In the genomic region with DNA sequence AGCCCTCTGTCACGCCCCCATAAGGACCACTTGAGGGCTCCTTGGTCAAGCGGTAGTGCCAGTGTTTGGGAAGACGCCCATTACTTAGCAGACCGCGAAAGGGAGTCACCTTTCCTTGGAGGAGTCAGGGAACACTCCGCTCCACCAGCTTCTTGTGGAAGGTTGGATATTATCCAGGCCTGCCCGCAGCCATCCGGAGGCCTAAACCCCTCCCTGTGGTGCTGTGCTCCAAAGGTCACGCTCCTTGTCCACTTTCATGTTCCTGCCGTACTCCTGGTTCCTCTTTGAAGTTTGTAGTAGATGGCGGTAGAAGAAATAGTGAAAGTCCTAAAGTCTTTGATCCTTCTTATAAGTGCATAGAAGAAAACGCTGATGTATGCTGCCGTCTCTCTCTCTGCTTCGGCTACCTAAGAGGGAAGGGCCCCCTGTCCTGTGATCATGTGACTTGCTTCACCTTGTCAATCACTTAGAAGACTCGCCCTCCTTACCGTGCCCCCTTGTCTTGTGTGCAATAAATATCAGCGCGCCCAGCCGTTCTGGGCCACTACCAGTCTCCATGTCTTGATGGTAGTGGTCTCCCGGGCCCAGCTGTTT, we compare ENCODE assay signal across 1 cellular context.
TF ChIP-seq lines count a peak whose summit lies in the region.

No MANE protein-coding gene starts in this region.

TF ChIP-seq in HepG2, 621 proteins besides CTCF, POLR2A, EP300 and RAD21 (continued from another document and continues in another):
- no peak for TF ChIP-seq HMG20A (CRISPR knock-in tag; IDR thresholded peaks at IDR 0.05; ENCODE audit: borderline replicate concordance)
- TF ChIP-seq NR2F6 (IDR thresholded peaks at IDR 0.05): peak; percentile 90
- TF ChIP-seq NR2F6 (CRISPR knock-in tag; IDR thresholded peaks at IDR 0.05): peak; percentile 81
- TF ChIP-seq KLF9 (CRISPR knock-in tag; IDR thresholded peaks at IDR 0.05; ENCODE audit: low read depth): no peak
- no peak for TF ChIP-seq ZNF570 (CRISPR knock-in tag; IDR thresholded peaks at IDR 0.05; ENCODE audit: borderline replicate concordance)
- 0 out of 2 replicates have a peak, but pooled peaks have one; percentile 28 for TF ChIP-seq ZNF292 (CRISPR knock-in tag; IDR thresholded peaks at IDR 0.05; ENCODE audit: borderline replicate concordance, low read depth)
- no peak for TF ChIP-seq RBAK (CRISPR knock-in tag; IDR thresholded peaks at IDR 0.05)
- TF ChIP-seq HNRNPK (IDR thresholded peaks at IDR 0.05; ENCODE audit: low read depth, low read length, poor library complexity, severe bottlenecking): no peak
- TF ChIP-seq SIN3A (IDR thresholded peaks at IDR 0.05; ENCODE audit: borderline replicate concordance, low read depth, low read length): peak; percentile 32; the same call in 1 of the 2 replicates
- TF ChIP-seq, protein P1, sequence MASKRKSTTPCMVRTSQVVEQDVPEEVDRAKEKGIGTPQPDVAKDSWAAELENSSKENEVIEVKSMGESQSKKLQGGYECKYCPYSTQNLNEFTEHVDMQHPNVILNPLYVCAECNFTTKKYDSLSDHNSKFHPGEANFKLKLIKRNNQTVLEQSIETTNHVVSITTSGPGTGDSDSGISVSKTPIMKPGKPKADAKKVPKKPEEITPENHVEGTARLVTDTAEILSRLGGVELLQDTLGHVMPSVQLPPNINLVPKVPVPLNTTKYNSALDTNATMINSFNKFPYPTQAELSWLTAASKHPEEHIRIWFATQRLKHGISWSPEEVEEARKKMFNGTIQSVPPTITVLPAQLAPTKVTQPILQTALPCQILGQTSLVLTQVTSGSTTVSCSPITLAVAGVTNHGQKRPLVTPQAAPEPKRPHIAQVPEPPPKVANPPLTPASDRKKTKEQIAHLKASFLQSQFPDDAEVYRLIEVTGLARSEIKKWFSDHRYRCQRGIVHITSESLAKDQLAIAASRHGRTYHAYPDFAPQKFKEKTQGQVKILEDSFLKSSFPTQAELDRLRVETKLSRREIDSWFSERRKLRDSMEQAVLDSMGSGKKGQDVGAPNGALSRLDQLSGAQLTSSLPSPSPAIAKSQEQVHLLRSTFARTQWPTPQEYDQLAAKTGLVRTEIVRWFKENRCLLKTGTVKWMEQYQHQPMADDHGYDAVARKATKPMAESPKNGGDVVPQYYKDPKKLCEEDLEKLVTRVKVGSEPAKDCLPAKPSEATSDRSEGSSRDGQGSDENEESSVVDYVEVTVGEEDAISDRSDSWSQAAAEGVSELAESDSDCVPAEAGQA (IDR thresholded peaks at IDR 0.05; ENCODE audit: low read depth): 0 out of 2 replicates have a peak, but pooled peaks have one; percentile 12
- TF ChIP-seq, protein P1 (CRISPR knock-in tag; IDR thresholded peaks at IDR 0.05; ENCODE audit: borderline replicate concordance): no peak
- no peak for TF ChIP-seq ZNF367 (CRISPR knock-in tag; IDR thresholded peaks at IDR 0.05; ENCODE audit: borderline replicate concordance)
- 0 out of 4 replicates have a peak, but pooled peaks of 1 of the 2 experiments have one; percentile 27 for TF ChIP-seq KLF16 (CRISPR knock-in tag; IDR thresholded peaks at IDR 0.05)
- TF ChIP-seq, protein P2, sequence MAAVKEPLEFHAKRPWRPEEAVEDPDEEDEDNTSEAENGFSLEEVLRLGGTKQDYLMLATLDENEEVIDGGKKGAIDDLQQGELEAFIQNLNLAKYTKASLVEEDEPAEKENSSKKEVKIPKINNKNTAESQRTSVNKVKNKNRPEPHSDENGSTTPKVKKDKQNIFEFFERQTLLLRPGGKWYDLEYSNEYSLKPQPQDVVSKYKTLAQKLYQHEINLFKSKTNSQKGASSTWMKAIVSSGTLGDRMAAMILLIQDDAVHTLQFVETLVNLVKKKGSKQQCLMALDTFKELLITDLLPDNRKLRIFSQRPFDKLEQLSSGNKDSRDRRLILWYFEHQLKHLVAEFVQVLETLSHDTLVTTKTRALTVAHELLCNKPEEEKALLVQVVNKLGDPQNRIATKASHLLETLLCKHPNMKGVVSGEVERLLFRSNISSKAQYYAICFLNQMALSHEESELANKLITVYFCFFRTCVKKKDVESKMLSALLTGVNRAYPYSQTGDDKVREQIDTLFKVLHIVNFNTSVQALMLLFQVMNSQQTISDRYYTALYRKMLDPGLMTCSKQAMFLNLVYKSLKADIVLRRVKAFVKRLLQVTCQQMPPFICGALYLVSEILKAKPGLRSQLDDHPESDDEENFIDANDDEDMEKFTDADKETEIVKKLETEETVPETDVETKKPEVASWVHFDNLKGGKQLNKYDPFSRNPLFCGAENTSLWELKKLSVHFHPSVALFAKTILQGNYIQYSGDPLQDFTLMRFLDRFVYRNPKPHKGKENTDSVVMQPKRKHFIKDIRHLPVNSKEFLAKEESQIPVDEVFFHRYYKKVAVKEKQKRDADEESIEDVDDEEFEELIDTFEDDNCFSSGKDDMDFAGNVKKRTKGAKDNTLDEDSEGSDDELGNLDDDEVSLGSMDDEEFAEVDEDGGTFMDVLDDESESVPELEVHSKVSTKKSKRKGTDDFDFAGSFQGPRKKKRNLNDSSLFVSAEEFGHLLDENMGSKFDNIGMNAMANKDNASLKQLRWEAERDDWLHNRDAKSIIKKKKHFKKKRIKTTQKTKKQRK (IDR thresholded peaks at IDR 0.05; ENCODE audit: low read length): no peak
- no peak; the same call in 1 of the 2 replicates for TF ChIP-seq ZKSCAN8 (CRISPR knock-in tag; IDR thresholded peaks at IDR 0.05; ENCODE audit: borderline replicate concordance)
- TF ChIP-seq, protein P3, sequence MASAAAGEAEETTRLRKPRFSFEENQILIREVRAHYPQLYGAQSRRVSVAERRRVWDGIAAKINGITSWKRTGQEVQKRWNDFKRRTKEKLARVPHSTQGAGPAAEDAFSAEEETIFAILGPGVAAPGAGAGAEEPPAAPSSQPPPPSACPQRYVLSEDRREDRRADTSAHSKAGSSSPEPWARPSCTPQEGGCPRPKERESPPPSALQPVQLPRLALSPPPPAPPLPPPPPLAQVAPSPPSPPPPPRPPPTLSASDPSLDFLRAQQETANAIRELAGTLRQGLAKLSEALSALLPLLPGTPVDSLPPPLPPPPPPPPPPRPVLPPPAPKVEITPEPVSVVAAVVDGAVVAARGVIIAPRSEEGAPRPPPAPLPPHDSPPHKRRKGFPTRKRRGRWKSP (CRISPR knock-in tag; IDR thresholded peaks at IDR 0.05): 0 out of 2 replicates have a peak, but pooled peaks have one; percentile 52
- TF ChIP-seq NFIC (IDR thresholded peaks at IDR 0.05; ENCODE audit: low read length): peak; percentile 61; the same call in 1 of the 2 replicates
- TF ChIP-seq ZNF773 (CRISPR knock-in tag; IDR thresholded peaks at IDR 0.05; ENCODE audit: borderline replicate concordance): no peak
- no peak; the same call in 1 of the 2 replicates for TF ChIP-seq ZNF333 (CRISPR knock-in tag; IDR thresholded peaks at IDR 0.05; ENCODE audit: borderline replicate concordance)
- TF ChIP-seq ZNF841 (CRISPR knock-in tag; IDR thresholded peaks at IDR 0.05; ENCODE audit: borderline replicate concordance): no peak
- 0 out of 2 replicates have a peak, but pooled peaks have one; percentile 37 for TF ChIP-seq CBFB (CRISPR knock-in tag; IDR thresholded peaks at IDR 0.05)
- TF ChIP-seq ZNF225 (CRISPR knock-in tag; IDR thresholded peaks at IDR 0.05): no peak
- TF ChIP-seq, protein P4, sequence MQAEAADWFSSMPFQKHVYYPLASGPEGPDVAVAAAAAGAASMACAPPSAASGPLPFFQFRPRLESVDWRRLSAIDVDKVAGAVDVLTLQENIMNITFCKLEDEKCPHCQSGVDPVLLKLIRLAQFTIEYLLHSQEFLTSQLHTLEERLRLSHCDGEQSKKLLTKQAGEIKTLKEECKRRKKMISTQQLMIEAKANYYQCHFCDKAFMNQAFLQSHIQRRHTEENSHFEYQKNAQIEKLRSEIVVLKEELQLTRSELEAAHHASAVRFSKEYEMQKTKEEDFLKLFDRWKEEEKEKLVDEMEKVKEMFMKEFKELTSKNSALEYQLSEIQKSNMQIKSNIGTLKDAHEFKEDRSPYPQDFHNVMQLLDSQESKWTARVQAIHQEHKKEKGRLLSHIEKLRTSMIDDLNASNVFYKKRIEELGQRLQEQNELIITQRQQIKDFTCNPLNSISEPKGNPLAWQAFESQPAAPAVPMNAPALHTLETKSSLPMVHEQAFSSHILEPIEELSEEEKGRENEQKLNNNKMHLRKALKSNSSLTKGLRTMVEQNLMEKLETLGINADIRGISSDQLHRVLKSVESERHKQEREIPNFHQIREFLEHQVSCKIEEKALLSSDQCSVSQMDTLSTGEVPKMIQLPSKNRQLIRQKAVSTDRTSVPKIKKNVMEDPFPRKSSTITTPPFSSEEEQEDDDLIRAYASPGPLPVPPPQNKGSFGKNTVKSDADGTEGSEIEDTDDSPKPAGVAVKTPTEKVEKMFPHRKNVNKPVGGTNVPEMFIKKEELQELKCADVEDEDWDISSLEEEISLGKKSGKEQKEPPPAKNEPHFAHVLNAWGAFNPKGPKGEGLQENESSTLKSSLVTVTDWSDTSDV (CRISPR knock-in tag; IDR thresholded peaks at IDR 0.05): no peak
- no peak for TF ChIP-seq NFIB (CRISPR knock-in tag; IDR thresholded peaks at IDR 0.05; ENCODE audit: borderline replicate concordance)
- 0 out of 2 replicates have a peak, but pooled peaks have one; percentile 26 for TF ChIP-seq AHR (CRISPR knock-in tag; IDR thresholded peaks at IDR 0.05)
- TF ChIP-seq RBFOX2 (IDR thresholded peaks at IDR 0.05; ENCODE audit: low read depth, low read length): no peak
- peak; percentile 34; the same call in 1 of the 2 replicates for TF ChIP-seq ETV5 (CRISPR knock-in tag; IDR thresholded peaks at IDR 0.05; ENCODE audit: borderline replicate concordance)
- TF ChIP-seq SMAD3 (CRISPR knock-in tag; IDR thresholded peaks at IDR 0.05): 0 out of 2 replicates have a peak, but pooled peaks have one; percentile 36
- TF ChIP-seq SUZ12 (IDR thresholded peaks at IDR 0.05; ENCODE audit: low read depth, low read length): no peak
- TF ChIP-seq THAP11 (CRISPR knock-in tag; IDR thresholded peaks at IDR 0.05): peak; percentile 63; the same call in 1 of the 2 replicates
- TF ChIP-seq DR1 (CRISPR knock-in tag; IDR thresholded peaks at IDR 0.05): no peak
- TF ChIP-seq RFXAP (CRISPR knock-in tag; IDR thresholded peaks at IDR 0.05; ENCODE audit: borderline replicate concordance): no peak
- TF ChIP-seq ZMYM4 (CRISPR knock-in tag; IDR thresholded peaks at IDR 0.05): peak; percentile 51; the same call in 1 of the 2 replicates
- TF ChIP-seq, protein P5, sequence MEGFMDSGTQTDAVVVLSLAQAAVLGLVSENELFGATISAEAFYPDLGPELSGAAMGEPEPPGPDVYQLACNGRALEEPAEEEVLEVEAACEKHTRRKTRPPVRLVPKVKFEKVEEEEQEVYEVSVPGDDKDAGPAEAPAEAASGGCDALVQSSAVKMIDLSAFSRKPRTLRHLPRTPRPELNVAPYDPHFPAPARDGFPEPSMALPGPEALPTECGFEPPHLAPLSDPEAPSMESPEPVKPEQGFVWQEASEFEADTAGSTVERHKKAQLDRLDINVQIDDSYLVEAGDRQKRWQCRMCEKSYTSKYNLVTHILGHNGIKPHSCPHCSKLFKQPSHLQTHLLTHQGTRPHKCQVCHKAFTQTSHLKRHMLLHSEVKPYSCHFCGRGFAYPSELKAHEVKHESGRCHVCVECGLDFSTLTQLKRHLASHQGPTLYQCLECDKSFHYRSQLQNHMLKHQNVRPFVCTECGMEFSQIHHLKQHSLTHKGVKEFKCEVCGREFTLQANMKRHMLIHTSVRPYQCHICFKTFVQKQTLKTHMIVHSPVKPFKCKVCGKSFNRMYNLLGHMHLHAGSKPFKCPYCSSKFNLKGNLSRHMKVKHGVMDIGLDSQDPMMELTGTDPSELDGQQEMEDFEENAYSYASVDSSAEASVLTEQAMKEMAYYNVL (CRISPR knock-in tag; IDR thresholded peaks at IDR 0.05; ENCODE audit: borderline replicate concordance): peak; percentile 55; the same call in 1 of the 2 replicates
- 0 out of 2 replicates have a peak, but pooled peaks have one; percentile 48 for TF ChIP-seq ERF (CRISPR knock-in tag; IDR thresholded peaks at IDR 0.05)
- peak; percentile 93; the same call in 1 of the 2 replicates for TF ChIP-seq TCF7 (IDR thresholded peaks at IDR 0.05; ENCODE audit: low read depth)
- TF ChIP-seq ZNF720 (CRISPR knock-in tag; IDR thresholded peaks at IDR 0.05): no peak
- TF ChIP-seq, protein P6, sequence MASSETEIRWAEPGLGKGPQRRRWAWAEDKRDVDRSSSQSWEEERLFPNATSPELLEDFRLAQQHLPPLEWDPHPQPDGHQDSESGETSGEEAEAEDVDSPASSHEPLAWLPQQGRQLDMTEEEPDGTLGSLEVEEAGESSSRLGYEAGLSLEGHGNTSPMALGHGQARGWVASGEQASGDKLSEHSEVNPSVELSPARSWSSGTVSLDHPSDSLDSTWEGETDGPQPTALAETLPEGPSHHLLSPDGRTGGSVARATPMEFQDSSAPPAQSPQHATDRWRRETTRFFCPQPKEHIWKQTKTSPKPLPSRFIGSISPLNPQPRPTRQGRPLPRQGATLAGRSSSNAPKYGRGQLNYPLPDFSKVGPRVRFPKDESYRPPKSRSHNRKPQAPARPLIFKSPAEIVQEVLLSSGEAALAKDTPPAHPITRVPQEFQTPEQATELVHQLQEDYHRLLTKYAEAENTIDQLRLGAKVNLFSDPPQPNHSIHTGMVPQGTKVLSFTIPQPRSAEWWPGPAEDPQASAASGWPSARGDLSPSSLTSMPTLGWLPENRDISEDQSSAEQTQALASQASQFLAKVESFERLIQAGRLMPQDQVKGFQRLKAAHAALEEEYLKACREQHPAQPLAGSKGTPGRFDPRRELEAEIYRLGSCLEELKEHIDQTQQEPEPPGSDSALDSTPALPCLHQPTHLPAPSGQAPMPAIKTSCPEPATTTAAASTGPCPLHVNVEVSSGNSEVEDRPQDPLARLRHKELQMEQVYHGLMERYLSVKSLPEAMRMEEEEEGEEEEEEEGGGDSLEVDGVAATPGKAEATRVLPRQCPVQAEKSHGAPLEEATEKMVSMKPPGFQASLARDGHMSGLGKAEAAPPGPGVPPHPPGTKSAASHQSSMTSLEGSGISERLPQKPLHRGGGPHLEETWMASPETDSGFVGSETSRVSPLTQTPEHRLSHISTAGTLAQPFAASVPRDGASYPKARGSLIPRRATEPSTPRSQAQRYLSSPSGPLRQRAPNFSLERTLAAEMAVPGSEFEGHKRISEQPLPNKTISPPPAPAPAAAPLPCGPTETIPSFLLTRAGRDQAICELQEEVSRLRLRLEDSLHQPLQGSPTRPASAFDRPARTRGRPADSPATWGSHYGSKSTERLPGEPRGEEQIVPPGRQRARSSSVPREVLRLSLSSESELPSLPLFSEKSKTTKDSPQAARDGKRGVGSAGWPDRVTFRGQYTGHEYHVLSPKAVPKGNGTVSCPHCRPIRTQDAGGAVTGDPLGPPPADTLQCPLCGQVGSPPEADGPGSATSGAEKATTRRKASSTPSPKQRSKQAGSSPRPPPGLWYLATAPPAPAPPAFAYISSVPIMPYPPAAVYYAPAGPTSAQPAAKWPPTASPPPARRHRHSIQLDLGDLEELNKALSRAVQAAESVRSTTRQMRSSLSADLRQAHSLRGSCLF (CRISPR knock-in tag; IDR thresholded peaks at IDR 0.05; ENCODE audit: borderline replicate concordance): no peak
